In the genomic region with DNA sequence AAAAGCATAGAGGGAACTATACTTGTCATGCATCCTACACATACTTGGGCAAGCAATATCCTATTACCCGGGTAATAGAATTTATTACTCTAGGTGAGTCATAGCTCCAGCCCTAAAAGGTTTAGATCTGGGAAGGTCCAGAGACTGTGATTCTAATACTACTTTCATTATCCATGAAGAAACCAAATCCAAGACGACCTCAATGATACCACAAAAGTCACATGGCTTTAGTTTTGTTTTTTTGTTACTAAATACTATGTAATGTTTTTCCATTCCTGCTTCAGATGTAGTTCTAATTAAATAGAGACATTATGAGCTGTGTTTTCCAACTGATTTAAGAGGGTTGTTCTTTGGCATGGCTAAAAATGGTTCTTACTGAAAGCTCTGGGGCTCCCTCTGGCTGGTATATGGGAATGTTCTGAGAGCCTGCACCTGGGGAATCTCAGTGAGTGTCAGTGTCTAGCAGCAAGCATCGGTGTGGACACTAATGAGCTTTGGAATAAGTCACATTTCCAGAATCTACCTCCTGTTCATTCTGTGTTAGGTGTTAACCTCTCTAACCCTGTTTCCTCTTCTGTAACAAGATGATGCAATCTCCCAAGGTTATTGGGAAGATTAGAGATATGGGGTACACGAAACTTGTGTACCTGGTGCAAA, we compare ENCODE assay signal across 1 cellular context.
A peak's percentile ranks its signal among the peaks of the same experiment; 100 is the strongest.
TF ChIP-seq lines count a peak whose summit lies in the region.

No MANE protein-coding gene starts in this region.

TF ChIP-seq in HepG2, 621 proteins besides CTCF, POLR2A, EP300 and RAD21 (continued from another document and continues in another):
- TF ChIP-seq, protein P1, sequence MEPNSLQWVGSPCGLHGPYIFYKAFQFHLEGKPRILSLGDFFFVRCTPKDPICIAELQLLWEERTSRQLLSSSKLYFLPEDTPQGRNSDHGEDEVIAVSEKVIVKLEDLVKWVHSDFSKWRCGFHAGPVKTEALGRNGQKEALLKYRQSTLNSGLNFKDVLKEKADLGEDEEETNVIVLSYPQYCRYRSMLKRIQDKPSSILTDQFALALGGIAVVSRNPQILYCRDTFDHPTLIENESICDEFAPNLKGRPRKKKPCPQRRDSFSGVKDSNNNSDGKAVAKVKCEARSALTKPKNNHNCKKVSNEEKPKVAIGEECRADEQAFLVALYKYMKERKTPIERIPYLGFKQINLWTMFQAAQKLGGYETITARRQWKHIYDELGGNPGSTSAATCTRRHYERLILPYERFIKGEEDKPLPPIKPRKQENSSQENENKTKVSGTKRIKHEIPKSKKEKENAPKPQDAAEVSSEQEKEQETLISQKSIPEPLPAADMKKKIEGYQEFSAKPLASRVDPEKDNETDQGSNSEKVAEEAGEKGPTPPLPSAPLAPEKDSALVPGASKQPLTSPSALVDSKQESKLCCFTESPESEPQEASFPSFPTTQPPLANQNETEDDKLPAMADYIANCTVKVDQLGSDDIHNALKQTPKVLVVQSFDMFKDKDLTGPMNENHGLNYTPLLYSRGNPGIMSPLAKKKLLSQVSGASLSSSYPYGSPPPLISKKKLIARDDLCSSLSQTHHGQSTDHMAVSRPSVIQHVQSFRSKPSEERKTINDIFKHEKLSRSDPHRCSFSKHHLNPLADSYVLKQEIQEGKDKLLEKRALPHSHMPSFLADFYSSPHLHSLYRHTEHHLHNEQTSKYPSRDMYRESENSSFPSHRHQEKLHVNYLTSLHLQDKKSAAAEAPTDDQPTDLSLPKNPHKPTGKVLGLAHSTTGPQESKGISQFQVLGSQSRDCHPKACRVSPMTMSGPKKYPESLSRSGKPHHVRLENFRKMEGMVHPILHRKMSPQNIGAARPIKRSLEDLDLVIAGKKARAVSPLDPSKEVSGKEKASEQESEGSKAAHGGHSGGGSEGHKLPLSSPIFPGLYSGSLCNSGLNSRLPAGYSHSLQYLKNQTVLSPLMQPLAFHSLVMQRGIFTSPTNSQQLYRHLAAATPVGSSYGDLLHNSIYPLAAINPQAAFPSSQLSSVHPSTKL (CRISPR knock-in tag; IDR thresholded peaks at IDR 0.05) = peak; percentile 83
- TF ChIP-seq, protein P2, sequence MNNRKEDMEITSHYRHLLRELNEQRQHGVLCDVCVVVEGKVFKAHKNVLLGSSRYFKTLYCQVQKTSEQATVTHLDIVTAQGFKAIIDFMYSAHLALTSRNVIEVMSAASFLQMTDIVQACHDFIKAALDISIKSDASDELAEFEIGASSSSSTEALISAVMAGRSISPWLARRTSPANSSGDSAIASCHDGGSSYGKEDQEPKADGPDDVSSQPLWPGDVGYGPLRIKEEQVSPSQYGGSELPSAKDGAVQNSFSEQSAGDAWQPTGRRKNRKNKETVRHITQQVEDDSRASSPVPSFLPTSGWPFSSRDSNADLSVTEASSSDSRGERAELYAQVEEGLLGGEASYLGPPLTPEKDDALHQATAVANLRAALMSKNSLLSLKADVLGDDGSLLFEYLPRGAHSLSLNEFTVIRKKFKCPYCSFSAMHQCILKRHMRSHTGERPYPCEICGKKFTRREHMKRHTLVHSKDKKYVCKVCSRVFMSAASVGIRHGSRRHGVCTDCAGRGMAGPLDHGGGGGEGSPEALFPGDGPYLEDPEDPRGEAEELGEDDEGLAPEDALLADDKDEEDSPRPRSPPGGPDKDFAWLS (CRISPR knock-in tag; IDR thresholded peaks at IDR 0.05; ENCODE audit: borderline replicate concordance) = no peak
- TF ChIP-seq MZF1 (CRISPR knock-in tag; IDR thresholded peaks at IDR 0.05; ENCODE audit: borderline replicate concordance) (no peak), NCOA5 (CRISPR knock-in tag; IDR thresholded peaks at IDR 0.05) (no peak), ATF7-NPFF (CRISPR knock-in tag; IDR thresholded peaks at IDR 0.05; ENCODE audit: low read depth) (no peak), MED13 (CRISPR knock-in tag; IDR thresholded peaks at IDR 0.05) (no peak), ZZZ3 (CRISPR knock-in tag; IDR thresholded peaks at IDR 0.05; ENCODE audit: borderline replicate concordance) (no peak), RFXAP (CRISPR knock-in tag; IDR thresholded peaks at IDR 0.05; ENCODE audit: borderline replicate concordance) (no peak), ZNF232 (CRISPR knock-in tag; IDR thresholded peaks at IDR 0.05; ENCODE audit: borderline replicate concordance) (no peak), RFX5 (IDR thresholded peaks at IDR 0.05; ENCODE audit: low read depth, low read length) (no peak), ZNF382 (CRISPR knock-in tag; IDR thresholded peaks at IDR 0.05; ENCODE audit: borderline replicate concordance) (no peak), ZNF138 (CRISPR knock-in tag; IDR thresholded peaks at IDR 0.05; ENCODE audit: low read depth) (no peak), ZNF703 (CRISPR knock-in tag; IDR thresholded peaks at IDR 0.05; ENCODE audit: borderline replicate concordance) (no peak), ZNF296 (CRISPR knock-in tag; conservative IDR thresholded peaks at IDR 0.05) (no peak), SOX5 (CRISPR knock-in tag; IDR thresholded peaks at IDR 0.05; ENCODE audit: borderline replicate concordance) (peak; percentile 46; the same call in 1 of the 2 replicates), ZNF121 (CRISPR knock-in tag; IDR thresholded peaks at IDR 0.05) (no peak), ZNF720 (CRISPR knock-in tag; IDR thresholded peaks at IDR 0.05) (no peak), ZNF619 (CRISPR knock-in tag; IDR thresholded peaks at IDR 0.05) (no peak)
- TF ChIP-seq, protein P3, sequence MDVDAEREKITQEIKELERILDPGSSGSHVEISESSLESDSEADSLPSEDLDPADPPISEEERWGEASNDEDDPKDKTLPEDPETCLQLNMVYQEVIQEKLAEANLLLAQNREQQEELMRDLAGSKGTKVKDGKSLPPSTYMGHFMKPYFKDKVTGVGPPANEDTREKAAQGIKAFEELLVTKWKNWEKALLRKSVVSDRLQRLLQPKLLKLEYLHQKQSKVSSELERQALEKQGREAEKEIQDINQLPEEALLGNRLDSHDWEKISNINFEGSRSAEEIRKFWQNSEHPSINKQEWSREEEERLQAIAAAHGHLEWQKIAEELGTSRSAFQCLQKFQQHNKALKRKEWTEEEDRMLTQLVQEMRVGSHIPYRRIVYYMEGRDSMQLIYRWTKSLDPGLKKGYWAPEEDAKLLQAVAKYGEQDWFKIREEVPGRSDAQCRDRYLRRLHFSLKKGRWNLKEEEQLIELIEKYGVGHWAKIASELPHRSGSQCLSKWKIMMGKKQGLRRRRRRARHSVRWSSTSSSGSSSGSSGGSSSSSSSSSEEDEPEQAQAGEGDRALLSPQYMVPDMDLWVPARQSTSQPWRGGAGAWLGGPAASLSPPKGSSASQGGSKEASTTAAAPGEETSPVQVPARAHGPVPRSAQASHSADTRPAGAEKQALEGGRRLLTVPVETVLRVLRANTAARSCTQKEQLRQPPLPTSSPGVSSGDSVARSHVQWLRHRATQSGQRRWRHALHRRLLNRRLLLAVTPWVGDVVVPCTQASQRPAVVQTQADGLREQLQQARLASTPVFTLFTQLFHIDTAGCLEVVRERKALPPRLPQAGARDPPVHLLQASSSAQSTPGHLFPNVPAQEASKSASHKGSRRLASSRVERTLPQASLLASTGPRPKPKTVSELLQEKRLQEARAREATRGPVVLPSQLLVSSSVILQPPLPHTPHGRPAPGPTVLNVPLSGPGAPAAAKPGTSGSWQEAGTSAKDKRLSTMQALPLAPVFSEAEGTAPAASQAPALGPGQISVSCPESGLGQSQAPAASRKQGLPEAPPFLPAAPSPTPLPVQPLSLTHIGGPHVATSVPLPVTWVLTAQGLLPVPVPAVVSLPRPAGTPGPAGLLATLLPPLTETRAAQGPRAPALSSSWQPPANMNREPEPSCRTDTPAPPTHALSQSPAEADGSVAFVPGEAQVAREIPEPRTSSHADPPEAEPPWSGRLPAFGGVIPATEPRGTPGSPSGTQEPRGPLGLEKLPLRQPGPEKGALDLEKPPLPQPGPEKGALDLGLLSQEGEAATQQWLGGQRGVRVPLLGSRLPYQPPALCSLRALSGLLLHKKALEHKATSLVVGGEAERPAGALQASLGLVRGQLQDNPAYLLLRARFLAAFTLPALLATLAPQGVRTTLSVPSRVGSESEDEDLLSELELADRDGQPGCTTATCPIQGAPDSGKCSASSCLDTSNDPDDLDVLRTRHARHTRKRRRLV (CRISPR knock-in tag; IDR thresholded peaks at IDR 0.05) = no peak
- TF ChIP-seq, protein P4, sequence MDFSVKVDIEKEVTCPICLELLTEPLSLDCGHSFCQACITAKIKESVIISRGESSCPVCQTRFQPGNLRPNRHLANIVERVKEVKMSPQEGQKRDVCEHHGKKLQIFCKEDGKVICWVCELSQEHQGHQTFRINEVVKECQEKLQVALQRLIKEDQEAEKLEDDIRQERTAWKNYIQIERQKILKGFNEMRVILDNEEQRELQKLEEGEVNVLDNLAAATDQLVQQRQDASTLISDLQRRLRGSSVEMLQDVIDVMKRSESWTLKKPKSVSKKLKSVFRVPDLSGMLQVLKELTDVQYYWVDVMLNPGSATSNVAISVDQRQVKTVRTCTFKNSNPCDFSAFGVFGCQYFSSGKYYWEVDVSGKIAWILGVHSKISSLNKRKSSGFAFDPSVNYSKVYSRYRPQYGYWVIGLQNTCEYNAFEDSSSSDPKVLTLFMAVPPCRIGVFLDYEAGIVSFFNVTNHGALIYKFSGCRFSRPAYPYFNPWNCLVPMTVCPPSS (IDR thresholded peaks at IDR 0.05) = no peak
- TF ChIP-seq, protein P5, sequence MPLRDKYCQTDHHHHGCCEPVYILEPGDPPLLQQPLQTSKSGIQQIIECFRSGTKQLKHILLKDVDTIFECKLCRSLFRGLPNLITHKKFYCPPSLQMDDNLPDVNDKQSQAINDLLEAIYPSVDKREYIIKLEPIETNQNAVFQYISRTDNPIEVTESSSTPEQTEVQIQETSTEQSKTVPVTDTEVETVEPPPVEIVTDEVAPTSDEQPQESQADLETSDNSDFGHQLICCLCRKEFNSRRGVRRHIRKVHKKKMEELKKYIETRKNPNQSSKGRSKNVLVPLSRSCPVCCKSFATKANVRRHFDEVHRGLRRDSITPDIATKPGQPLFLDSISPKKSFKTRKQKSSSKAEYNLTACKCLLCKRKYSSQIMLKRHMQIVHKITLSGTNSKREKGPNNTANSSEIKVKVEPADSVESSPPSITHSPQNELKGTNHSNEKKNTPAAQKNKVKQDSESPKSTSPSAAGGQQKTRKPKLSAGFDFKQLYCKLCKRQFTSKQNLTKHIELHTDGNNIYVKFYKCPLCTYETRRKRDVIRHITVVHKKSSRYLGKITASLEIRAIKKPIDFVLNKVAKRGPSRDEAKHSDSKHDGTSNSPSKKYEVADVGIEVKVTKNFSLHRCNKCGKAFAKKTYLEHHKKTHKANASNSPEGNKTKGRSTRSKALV (CRISPR knock-in tag; IDR thresholded peaks at IDR 0.05) = no peak
- TF ChIP-seq, protein P6, sequence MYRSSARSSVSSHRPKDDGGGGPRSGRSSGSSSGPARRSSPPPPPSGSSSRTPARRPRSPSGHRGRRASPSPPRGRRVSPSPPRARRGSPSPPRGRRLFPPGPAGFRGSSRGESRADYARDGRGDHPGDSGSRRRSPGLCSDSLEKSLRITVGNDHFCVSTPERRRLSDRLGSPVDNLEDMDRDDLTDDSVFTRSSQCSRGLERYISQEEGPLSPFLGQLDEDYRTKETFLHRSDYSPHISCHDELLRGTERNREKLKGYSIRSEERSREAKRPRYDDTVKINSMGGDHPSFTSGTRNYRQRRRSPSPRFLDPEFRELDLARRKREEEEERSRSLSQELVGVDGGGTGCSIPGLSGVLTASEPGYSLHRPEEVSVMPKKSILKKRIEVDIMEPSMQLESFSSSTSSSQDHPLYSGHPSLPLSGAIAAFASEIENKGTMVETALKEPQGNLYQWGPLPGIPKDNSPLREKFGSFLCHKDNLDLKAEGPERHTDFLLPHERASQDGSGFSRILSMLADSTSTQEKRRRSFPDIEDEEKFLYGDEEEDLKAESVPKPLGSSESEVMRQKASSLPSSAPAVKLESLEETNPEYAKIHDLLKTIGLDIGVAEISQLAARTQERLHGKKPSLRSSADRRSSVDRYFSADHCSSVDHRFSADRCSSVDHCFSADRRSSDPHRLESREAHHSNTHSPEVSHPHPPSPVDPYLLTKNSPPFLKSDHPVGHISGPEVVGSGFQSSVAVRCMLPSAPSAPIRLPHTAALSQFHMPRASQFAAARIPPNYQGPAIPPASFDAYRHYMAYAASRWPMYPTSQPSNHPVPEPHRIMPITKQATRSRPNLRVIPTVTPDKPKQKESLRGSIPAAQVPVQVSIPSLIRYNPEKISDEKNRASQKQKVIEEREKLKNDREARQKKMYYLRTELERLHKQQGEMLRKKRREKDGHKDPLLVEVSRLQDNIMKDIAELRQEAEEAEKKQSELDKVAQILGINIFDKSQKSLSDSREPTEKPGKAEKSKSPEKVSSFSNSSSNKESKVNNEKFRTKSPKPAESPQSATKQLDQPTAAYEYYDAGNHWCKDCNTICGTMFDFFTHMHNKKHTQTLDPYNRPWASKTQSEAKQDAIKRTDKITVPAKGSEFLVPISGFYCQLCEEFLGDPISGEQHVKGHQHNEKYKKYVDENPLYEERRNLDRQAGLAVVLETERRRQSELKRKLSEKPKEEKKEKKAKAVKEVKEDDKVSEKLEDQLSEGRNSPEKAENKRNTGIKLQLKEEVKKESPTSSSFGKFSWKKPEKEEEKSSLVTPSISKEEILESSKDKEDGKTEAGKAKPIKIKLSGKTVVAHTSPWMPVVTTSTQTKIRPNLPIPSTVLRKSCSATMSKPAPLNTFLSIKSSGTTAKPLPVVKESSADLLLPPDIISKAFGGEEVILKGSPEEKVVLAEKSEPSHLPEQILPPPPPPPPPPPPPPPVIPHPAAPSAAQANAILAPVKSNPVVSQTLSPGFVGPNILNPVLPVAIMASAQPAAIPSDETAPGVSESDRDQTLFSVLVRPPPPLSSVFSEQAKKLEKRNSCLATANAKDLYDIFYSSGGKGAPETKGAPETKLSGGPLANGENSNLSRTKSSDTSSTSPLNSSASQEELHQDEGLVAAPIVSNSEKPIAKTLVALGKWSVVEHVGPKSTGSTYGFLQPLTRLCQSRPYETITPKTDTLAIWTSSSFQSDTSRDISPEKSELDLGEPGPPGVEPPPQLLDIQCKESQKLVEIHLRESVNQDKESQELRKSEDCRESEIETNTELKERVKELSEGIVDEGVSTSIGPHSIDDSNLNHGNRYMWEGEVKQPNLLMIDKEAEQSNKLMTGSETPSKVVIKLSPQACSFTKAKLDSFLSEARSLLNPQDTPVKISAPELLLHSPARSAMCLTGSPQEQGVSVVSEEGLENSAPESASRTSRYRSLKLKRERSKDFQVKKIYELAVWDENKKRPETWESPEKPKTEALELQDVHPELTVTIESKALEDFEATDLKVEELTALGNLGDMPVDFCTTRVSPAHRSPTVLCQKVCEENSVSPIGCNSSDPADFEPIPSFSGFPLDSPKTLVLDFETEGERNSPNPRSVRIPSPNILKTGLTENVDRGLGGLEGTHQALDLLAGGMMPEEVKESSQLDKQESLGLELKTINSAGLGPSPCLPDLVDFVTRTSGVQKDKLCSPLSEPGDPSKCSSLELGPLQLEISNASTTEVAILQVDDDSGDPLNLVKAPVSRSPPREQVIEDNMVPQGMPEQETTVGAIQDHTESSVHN (CRISPR knock-in tag; IDR thresholded peaks at IDR 0.05) = no peak
- TF ChIP-seq, protein P7, sequence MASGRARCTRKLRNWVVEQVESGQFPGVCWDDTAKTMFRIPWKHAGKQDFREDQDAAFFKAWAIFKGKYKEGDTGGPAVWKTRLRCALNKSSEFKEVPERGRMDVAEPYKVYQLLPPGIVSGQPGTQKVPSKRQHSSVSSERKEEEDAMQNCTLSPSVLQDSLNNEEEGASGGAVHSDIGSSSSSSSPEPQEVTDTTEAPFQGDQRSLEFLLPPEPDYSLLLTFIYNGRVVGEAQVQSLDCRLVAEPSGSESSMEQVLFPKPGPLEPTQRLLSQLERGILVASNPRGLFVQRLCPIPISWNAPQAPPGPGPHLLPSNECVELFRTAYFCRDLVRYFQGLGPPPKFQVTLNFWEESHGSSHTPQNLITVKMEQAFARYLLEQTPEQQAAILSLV (CRISPR knock-in tag; IDR thresholded peaks at IDR 0.05; ENCODE audit: borderline replicate concordance) = no peak
